ENCODE assay signal across 19 cellular contexts in genomic region chr2:138581909-138582308, GRCh38.
DNase-seq lines count a peak whose midpoint lies in the region; ATAC-seq and TF ChIP-seq lines count a peak whose summit lies in the region.
"Had no signal": no experiment of that assay in that cellular context is flagged by ENCODE, and none has a peak within 500 bp of the region (broad histone marks: within the 10 kb centered on the region; RNA-seq: fewer than 3 reads in every experiment).

No MANE protein-coding gene starts in this region.

- no peak overlapping the region for H3K4me3 Mint-ChIP-seq in Calu3 (ENCODE audit: low read depth, unreplicated experiment)
- no peak overlapping the region for H3K4me3 Mint-ChIP-seq in central memory CD8-positive, alpha-beta T cell
- H3K4me3 Mint-ChIP-seq: CD4-positive, CD25-positive, alpha-beta regulatory T cell; CD8-positive, alpha-beta memory T cell; H9; IgD-negative memory B cell had no signal

- no peaks in the 10 kb centered on the region for H3K27me3 Mint-ChIP-seq in Calu3 (ENCODE audit: unreplicated experiment)
- H3K27me3 Mint-ChIP-seq in central memory CD8-positive, alpha-beta T cell: no peaks in the 10 kb centered on the region
- H3K27me3 Mint-ChIP-seq: CD4-positive, CD25-positive, alpha-beta regulatory T cell; CD8-positive, alpha-beta memory T cell; IgD-negative memory B cell had no signal

- H3K4me3 ChIP-seq in lower leg skin (ENCODE audit: low read depth, poor library complexity, severe bottlenecking): no peak overlapping the region

- H3K9me3 Mint-ChIP-seq in Calu3 (ENCODE audit: low read depth, unreplicated experiment): peaks cover 7% of the 10 kb centered on the region
- H3K9me3 Mint-ChIP-seq in central memory CD8-positive, alpha-beta T cell: no peaks in the 10 kb centered on the region

- peaks cover 15% of the 10 kb centered on the region for H3K36me3 Mint-ChIP-seq in Calu3 (ENCODE audit: insufficient read depth, unreplicated experiment)
- H3K36me3 Mint-ChIP-seq in central memory CD8-positive, alpha-beta T cell (ENCODE audit: insufficient read depth): peaks cover 11% of the 10 kb centered on the region

- TF ChIP-seq POLR2A in lower leg skin (IDR thresholded peaks at IDR 0.05): no peak

- H3K4me1 Mint-ChIP-seq in Calu3 (ENCODE audit: low read depth, unreplicated experiment): peaks cover 15% of the 10 kb centered on the region
- H3K4me1 Mint-ChIP-seq in central memory CD8-positive, alpha-beta T cell: peaks cover 7% of the 10 kb centered on the region
- H3K4me1 Mint-ChIP-seq: CD8-positive, alpha-beta memory T cell; H9; IgD-negative memory B cell had no signal

- intact Hi-C loops in Calu3 (cut with micrococcal nuclease; ENCODE audit: unreplicated experiment) (no loop called here), lower leg skin (cut with DNase I; ENCODE audit: low total_unique reads) (no loop called here)

- DNase-seq in Calu3 (no peak), kidney glomerular epithelial cell (lab: John Stamatoyannopoulos, UW) (peak; percentile 10), pulmonary artery endothelial cell (ENCODE audit: low read depth, low spot score) (peak; percentile 7), lower leg skin (ENCODE audit: low spot score in 2 of 2) (no peak), HK-2 (ENCODE audit: unreplicated experiment) (no peak), NCI-H510A treated with DMSO at 0.1 percent for 48 hours (lab: John Stamatoyannopoulos, UW) (no peak)
- DNase-seq in central memory CD8-positive, alpha-beta T cell (ENCODE audit: low spot score in 2 of 2): no peak
- DNase-seq: ACHN; BE2C; C1 segment of cervical spinal cord; CD4-positive, CD25-positive, alpha-beta regulatory T cell; CD8-positive, alpha-beta memory T cell; COR-L47; DMS153; DMS79; GDM1; H9; KBM-7 had no signal

- TF ChIP-seq CTCF in Calu3 (IDR thresholded peaks at IDR 0.05; ENCODE audit: unreplicated experiment): no peak
- TF ChIP-seq CTCF in lower leg skin (IDR thresholded peaks at IDR 0.05): no peak

- no peak for ATAC-seq in central memory CD8-positive, alpha-beta T cell (replicated peaks; ENCODE audit: extremely low read depth, poor library complexity, severe bottlenecking)

- BruUV-seq in Calu3 (replicated peaks; lab: Mats Ljungman, UMichigan): no TSS peak

- peak overlapping the region; percentile 44 for H3K27ac Mint-ChIP-seq in Calu3 (ENCODE audit: unreplicated experiment)
- H3K27ac Mint-ChIP-seq in central memory CD8-positive, alpha-beta T cell (ENCODE audit: low read depth): peak overlapping the region; percentile 16
- H3K27ac Mint-ChIP-seq: CD4-positive, CD25-positive, alpha-beta regulatory T cell; CD8-positive, alpha-beta memory T cell; H9; IgD-negative memory B cell had no signal

- CTCF ChIA-PET in Calu3 (lab: Charles Lee): no interaction called here

- 95 to 100% methylated on average over 1 of the region's 1 CpG for WGBS in lower leg skin, 2 donors

Comparison
In these comparisons a context has a peak if more than half of its experiments do, and no peak if none do; other contexts are left out.
1. DNase-seq: peak in kidney glomerular epithelial cell (single experiment) and pulmonary artery endothelial cell (single experiment); none in Calu3 (single experiment), central memory CD8-positive, alpha-beta T cell (0 of 2), lower leg skin (0 of 2), HK-2 (single experiment) and NCI-H510A treated with DMSO at 0.1 percent for 48 hours (single experiment).